8 cellular contexts compared by ENCODE assay signal in the genomic region with DNA sequence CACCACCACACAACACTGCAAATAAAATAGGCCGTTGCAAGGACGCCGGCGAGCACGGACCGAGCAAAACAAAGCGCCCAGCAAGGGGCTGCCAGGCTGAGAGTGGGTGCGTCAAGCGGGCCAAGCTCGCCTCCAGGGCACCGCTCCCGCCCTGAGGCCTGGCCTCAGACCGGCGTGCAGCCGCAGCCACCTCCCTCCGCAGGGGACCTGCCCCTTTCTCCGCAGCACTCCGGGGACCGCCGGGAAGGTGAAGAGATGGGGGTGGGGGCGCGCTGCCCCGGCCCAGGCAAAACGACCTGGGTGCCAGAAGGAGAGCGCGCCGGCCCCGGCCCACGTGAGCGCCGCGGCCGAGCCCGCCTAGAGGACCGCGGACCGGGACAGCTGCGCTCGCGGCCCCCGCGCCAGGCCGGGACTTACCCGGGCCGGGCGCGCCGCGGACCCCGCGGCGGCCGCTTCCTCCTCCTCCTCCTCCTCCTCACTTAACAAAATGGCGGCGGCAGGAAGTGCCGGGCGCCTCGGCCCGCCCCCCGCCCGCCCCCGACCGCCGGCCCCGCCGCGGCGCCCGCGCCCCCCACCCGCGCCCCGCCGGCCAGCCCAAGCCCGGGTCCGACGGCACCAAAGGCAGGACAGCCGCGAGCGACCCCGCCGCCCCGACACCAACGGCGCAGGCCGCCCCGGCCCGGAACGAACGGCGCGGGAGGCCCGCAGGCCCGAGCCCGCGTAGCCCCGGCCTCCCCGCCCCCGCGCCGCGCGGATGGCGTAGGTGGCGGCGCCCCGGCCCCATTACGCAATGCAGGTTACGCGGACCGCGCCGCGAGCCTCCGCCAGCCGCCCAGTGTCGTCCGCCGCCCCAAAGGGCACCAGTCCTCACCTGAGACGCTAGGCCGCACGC. TPM values are rescaled to one million over a fixed set of nuclear protein-coding genes. Genes with fewer than 3 reads are reported as not detected.
DNase-seq lines count a peak whose midpoint lies in the region.

No MANE protein-coding gene starts in this region.

- H2BK5ac ChIP-seq in mesendoderm (ENCODE audit: low read length) = peak overlapping the region; percentile 93

- H3K4me3 ChIP-seq in mesendoderm (ENCODE audit: low read length) = peak overlapping the region; percentile 98

- peaks cover 56% of the 10 kb centered on the region for H3K79me2 ChIP-seq in mesendoderm (ENCODE audit: control insufficient read depth, insufficient read depth, low read length)

- peak overlapping the region; percentile 100 for H3K18ac ChIP-seq in mesendoderm (ENCODE audit: low read length)

- H4K5ac ChIP-seq in mesendoderm (ENCODE audit: low read length) = no peak overlapping the region

- no peak overlapping the region for H2AK5ac ChIP-seq in mesendoderm (ENCODE audit: low read length)

- H3K56ac ChIP-seq in mesendoderm (ENCODE audit: low read length) = peak overlapping the region; percentile 100

- H2BK15ac ChIP-seq in mesendoderm (replicated peaks; ENCODE audit: low read depth) = no peak overlapping the region

- H3K27ac ChIP-seq in mesendoderm (ENCODE audit: low read depth, low read length) = peak overlapping the region; percentile 99

- H2BK120ac ChIP-seq in mesendoderm (ENCODE audit: low read depth, low read length) = peak overlapping the region; percentile 99

- DNase-seq in ELR (ENCODE audit: low read depth) = peak; percentile 64
- DNase-seq in GOT3 (lab: John Stamatoyannopoulos, UW) = peak; percentile 28
- peak; percentile 26 for DNase-seq in NCI-H1105 (lab: John Stamatoyannopoulos, UW)
- DNase-seq in activated CD4-positive, alpha-beta T cell treated with anti-CD3 and anti-CD28 coated beads, Interleukin-2, amount 50 U/mL, for 4 hours = peak; percentile 58 to 62
- peak; percentile 71 for DNase-seq in ecto neural progenitor cell (ENCODE audit: low spot score)
- peak; percentile 47 for DNase-seq in mesendoderm
- peak; percentile 14 for DNase-seq in stimulated activated CD8-positive, alpha-beta memory T cell treated with anti-CD3 and anti-CD28 coated beads, Interleukin-15, amount 100 ng/mL, for 1 hour (ENCODE audit: low read depth)
- DNase-seq in inferior parietal cortex (ENCODE audit: extremely low spot score) = no peak

- no peaks in the 10 kb centered on the region for H3K79me1 ChIP-seq in mesendoderm (ENCODE audit: low read length)

- no CpG with 5 or more reads among the region's 122 CpGs for WGBS in mesendoderm (ENCODE audit: extremely low coverage, insufficient coverage, low lambda C conversion rate)

- H3K4me2 ChIP-seq in mesendoderm (ENCODE audit: low read length) = peak overlapping the region; percentile 99

- no peaks in the 10 kb centered on the region for H3K36me3 ChIP-seq in mesendoderm (ENCODE audit: control insufficient read depth, insufficient read depth, low read length)

- H3K23ac ChIP-seq in mesendoderm (ENCODE audit: low read length) = peak overlapping the region; percentile 97

- peak overlapping the region; percentile 100 for H3K4ac ChIP-seq in mesendoderm (ENCODE audit: low read depth, low read length)

- no peaks in the 10 kb centered on the region for H3K27me3 ChIP-seq in mesendoderm (ENCODE audit: insufficient read depth, low read length, poor library complexity)

- peak overlapping the region; percentile 17 for H4K8ac ChIP-seq in mesendoderm (ENCODE audit: low read depth, low read length)

- peaks cover 3% of the 10 kb centered on the region for H3K4me1 ChIP-seq in mesendoderm (ENCODE audit: control insufficient read depth, low read depth, low read length)

- H3K9ac ChIP-seq in mesendoderm (ENCODE audit: low read length) = peak overlapping the region; percentile 99

RNA-seq across cellular contexts. Expression of gene BRD4, which starts 0.7 kb away (rescaled TPM):
- polyA plus RNA-seq in mesendoderm (2013, experiment 1 of 2) = 94.5 TPM
- polyA plus RNA-seq in mesendoderm (2013, experiment 2 of 2) = 93.4 TPM

RNA-seq across cellular contexts. Expression of gene AKAP8, which starts 47.9 kb away (rescaled TPM):
- polyA plus RNA-seq in mesendoderm (2013, experiment 1 of 2) = 27.7 TPM
- 27.0 TPM for polyA plus RNA-seq in mesendoderm (2013, experiment 2 of 2)
